Comparison of ENCODE assay signal across 8 cellular contexts in the genomic region with DNA sequence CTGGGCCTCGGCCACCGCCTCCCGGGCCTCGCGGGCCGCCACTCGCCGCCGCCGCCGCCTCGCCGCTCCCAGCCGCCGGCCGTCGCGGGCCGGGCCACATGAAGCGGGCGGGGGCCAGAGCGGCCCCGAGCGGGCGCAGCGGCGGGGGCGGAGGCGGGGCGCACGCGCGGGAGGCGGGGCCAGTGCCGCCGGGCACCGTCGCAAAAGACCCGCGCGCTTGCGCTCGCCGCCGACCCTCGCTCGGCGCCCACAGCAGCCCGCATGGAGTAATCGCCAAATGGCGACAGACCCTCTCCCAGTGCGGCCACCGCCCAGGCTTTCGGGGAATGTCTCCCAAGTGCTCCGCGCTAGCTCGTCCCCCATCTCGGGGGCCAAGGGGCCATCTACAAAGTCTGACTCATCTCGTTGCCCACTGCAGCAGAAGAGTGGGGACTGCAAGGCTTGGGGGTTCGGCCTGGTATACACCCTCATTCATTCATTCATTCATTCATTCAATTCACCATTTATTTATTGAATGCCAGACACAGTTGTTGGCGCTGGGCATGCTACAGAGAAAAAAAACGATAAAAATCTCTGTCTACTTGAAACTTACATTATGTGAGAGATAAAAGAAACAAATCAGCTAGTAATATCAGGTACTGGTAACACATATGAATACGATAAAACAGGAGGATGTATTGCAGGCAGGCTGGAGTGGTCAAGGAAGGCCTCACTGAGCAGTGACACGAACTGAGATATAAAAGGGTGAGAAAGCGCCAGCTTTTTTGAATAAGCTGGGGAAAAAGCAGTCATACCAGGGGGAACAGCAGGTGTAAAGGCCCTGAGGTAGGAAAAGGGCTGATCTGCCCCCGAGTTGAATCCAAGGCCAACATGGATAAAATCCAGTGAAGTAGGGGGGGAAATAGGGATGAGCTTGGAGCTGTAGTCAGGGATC. TPM values are rescaled to one million over a fixed set of nuclear protein-coding genes. Genes with fewer than 3 reads are reported as not detected.
DNase-seq lines count a peak whose midpoint lies in the region; ATAC-seq and TF ChIP-seq lines count a peak whose summit lies in the region.

A gene with protein sequence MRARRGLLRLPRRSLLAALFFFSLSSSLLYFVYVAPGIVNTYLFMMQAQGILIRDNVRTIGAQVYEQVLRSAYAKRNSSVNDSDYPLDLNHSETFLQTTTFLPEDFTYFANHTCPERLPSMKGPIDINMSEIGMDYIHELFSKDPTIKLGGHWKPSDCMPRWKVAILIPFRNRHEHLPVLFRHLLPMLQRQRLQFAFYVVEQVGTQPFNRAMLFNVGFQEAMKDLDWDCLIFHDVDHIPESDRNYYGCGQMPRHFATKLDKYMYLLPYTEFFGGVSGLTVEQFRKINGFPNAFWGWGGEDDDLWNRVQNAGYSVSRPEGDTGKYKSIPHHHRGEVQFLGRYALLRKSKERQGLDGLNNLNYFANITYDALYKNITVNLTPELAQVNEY (minus strand): TSS at position 100 of the 934 bp plus-strand sequence. CDS start 188 bp downstream, outside the sequence.

- H3K27me3 Mint-ChIP-seq in naive thymus-derived CD8-positive, alpha-beta T cell, result no peaks in the 10 kb centered on the region
- no peaks in the 10 kb centered on the region for H3K27me3 Mint-ChIP-seq in stimulated activated naive CD8-positive, alpha-beta T cell treated with anti-CD3 and anti-CD28 coated beads, Interleukin-15, Interleukin-2, amounts not matched to agents 100 ng/mL and 50 ng/mL, for 24 hours

- no peak for TF ChIP-seq CTCF in RWPE1 (conservative IDR thresholded peaks at IDR 0.05; ENCODE audit: low read depth)
- TF ChIP-seq CTCF in fibroblast of pulmonary artery (IDR thresholded peaks at IDR 0.05; ENCODE audit: low read length, missing control alignments), result no peak

- H3K4me3 ChIP-seq in fibroblast of pulmonary artery (replicated peaks; ENCODE audit: low read depth, low read length), result peak within 1 kb of the TSS; percentile 92

- no peak for TF ChIP-seq RAD21 in Ishikawa (IDR thresholded peaks at IDR 0.05; ENCODE audit: low read depth)

- H3K27ac ChIP-seq in RWPE1, result peak within 1 kb of the TSS; percentile 87

- no peaks in the 10 kb centered on the region for H3K9me3 Mint-ChIP-seq in naive thymus-derived CD8-positive, alpha-beta T cell
- no peaks in the 10 kb centered on the region for H3K9me3 Mint-ChIP-seq in stimulated activated naive CD8-positive, alpha-beta T cell treated with anti-CD3 and anti-CD28 coated beads, Interleukin-15, Interleukin-2, amounts not matched to agents 100 ng/mL and 50 ng/mL, for 24 hours

- peak within 1 kb of the TSS; percentile 84 to 95 (median 92) for H3K4me3 Mint-ChIP-seq in naive thymus-derived CD8-positive, alpha-beta T cell
- H3K4me3 Mint-ChIP-seq in stimulated activated naive CD8-positive, alpha-beta T cell treated with anti-CD3 and anti-CD28 coated beads, Interleukin-15, Interleukin-2, amounts not matched to agents 100 ng/mL and 50 ng/mL, for 24 hours, result peak within 1 kb of the TSS; percentile 88

- H3K27ac Mint-ChIP-seq in naive thymus-derived CD8-positive, alpha-beta T cell, result peak within 1 kb of the TSS; percentile 80 to 93 (median 89)
- H3K27ac Mint-ChIP-seq in stimulated activated naive CD8-positive, alpha-beta T cell treated with anti-CD3 and anti-CD28 coated beads, Interleukin-15, Interleukin-2, amounts not matched to agents 100 ng/mL and 50 ng/mL, for 24 hours, result peak within 1 kb of the TSS; percentile 92

- TF ChIP-seq EP300 in Ishikawa (IDR thresholded peaks at IDR 0.05; ENCODE audit: borderline replicate concordance), result no peak

- CTCF ChIA-PET in RWPE1 (lab: Yijun Ruan, JAX), result interaction anchor here (0.6 to 1.5 kb wide), 8 partner anchors 10 to 231 kb away, joined by 3 to 6 read pairs (median 3); no protein-coding TSS in a partner anchor

- peak; percentile 75 for ATAC-seq in GM21390 (IDR thresholded peaks at IDR 0.05; ENCODE audit: unreplicated experiment)
- ATAC-seq in naive thymus-derived CD8-positive, alpha-beta T cell, result peak; percentile 83 to 87

- peaks cover 25 to 51% (median 39%) of the 10 kb centered on the region in 4 donors for H3K4me1 Mint-ChIP-seq in naive thymus-derived CD8-positive, alpha-beta T cell
- peaks cover 55% of the 10 kb centered on the region for H3K4me1 Mint-ChIP-seq in stimulated activated naive CD8-positive, alpha-beta T cell treated with anti-CD3 and anti-CD28 coated beads, Interleukin-15, Interleukin-2, amounts not matched to agents 100 ng/mL and 50 ng/mL, for 24 hours (ENCODE audit: low read depth)

- H3K36me3 Mint-ChIP-seq in naive thymus-derived CD8-positive, alpha-beta T cell, result no peaks in the 10 kb centered on the region
- peaks cover 11% of the 10 kb centered on the region for H3K36me3 Mint-ChIP-seq in stimulated activated naive CD8-positive, alpha-beta T cell treated with anti-CD3 and anti-CD28 coated beads, Interleukin-15, Interleukin-2, amounts not matched to agents 100 ng/mL and 50 ng/mL, for 24 hours (ENCODE audit: low read depth)

- DNase-seq in D341Med (ENCODE audit: low spot score), result peak; percentile 97
- peak; percentile 87 for DNase-seq in RWPE1 (ENCODE audit: low spot score)
- DNase-seq in activated effector memory CD4-positive, alpha-beta T cell treated with Interleukin-2 at 50 U/mL for 16 hours, result peak; percentile 57
- peak; percentile 84 for DNase-seq in fibroblast of pulmonary artery (ENCODE audit: low read depth)
- peak; percentile 26 to 67 (median 62) for DNase-seq in naive thymus-derived CD8-positive, alpha-beta T cell

- POLR2A ChIA-PET in RWPE1 (lab: Yijun Ruan, JAX; ENCODE audit: low non-redundant PET), result no interaction called here
- POLR2A ChIA-PET in naive thymus-derived CD8-positive, alpha-beta T cell (lab: Charles Lee), result interaction anchor here (0.5 to 2.8 kb wide), 5 partner anchors 54 to 223 kb away, joined by 3 to 8 read pairs (median 3); a partner anchor contains a TSS

TF ChIP-seq in Ishikawa, 13 proteins besides CTCF, POLR2A, EP300 and RAD21:
- TF ChIP-seq, protein P1, sequence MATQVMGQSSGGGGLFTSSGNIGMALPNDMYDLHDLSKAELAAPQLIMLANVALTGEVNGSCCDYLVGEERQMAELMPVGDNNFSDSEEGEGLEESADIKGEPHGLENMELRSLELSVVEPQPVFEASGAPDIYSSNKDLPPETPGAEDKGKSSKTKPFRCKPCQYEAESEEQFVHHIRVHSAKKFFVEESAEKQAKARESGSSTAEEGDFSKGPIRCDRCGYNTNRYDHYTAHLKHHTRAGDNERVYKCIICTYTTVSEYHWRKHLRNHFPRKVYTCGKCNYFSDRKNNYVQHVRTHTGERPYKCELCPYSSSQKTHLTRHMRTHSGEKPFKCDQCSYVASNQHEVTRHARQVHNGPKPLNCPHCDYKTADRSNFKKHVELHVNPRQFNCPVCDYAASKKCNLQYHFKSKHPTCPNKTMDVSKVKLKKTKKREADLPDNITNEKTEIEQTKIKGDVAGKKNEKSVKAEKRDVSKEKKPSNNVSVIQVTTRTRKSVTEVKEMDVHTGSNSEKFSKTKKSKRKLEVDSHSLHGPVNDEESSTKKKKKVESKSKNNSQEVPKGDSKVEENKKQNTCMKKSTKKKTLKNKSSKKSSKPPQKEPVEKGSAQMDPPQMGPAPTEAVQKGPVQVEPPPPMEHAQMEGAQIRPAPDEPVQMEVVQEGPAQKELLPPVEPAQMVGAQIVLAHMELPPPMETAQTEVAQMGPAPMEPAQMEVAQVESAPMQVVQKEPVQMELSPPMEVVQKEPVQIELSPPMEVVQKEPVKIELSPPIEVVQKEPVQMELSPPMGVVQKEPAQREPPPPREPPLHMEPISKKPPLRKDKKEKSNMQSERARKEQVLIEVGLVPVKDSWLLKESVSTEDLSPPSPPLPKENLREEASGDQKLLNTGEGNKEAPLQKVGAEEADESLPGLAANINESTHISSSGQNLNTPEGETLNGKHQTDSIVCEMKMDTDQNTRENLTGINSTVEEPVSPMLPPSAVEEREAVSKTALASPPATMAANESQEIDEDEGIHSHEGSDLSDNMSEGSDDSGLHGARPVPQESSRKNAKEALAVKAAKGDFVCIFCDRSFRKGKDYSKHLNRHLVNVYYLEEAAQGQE (IDR thresholded peaks at IDR 0.05; ENCODE audit: low read depth), result no peak
- TF ChIP-seq YY1 (IDR thresholded peaks at IDR 0.05; ENCODE audit: low read depth) (peak; percentile 62; the same call in 1 of the 2 replicates), ZBTB7A (IDR thresholded peaks at IDR 0.05; ENCODE audit: low read depth) (peak; percentile 85), TCF12 (IDR thresholded peaks at IDR 0.05; ENCODE audit: low read depth) (no peak), TAF1 (IDR thresholded peaks at IDR 0.05; ENCODE audit: low read depth) (no peak), EGR1 (IDR thresholded peaks at IDR 0.05) (no peak; the same call in 1 of the 2 replicates), FOXM1 (IDR thresholded peaks at IDR 0.05; ENCODE audit: borderline replicate concordance, low read depth) (no peak), CREB1 (IDR thresholded peaks at IDR 0.05; ENCODE audit: low read depth) (no peak), CEBPB (IDR thresholded peaks at IDR 0.05) (no peak)
- TF ChIP-seq, protein P2, sequence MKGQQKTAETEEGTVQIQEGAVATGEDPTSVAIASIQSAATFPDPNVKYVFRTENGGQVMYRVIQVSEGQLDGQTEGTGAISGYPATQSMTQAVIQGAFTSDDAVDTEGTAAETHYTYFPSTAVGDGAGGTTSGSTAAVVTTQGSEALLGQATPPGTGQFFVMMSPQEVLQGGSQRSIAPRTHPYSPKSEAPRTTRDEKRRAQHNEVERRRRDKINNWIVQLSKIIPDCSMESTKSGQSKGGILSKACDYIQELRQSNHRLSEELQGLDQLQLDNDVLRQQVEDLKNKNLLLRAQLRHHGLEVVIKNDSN (IDR thresholded peaks at IDR 0.05), result no peak
- TF ChIP-seq, protein P3, sequence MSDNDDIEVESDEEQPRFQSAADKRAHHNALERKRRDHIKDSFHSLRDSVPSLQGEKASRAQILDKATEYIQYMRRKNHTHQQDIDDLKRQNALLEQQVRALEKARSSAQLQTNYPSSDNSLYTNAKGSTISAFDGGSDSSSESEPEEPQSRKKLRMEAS (IDR thresholded peaks at IDR 0.05), result peak; percentile 67

RNA-seq across cellular contexts. Expression of the gene that starts here (rescaled TPM):
- total RNA-seq in naive thymus-derived CD8-positive, alpha-beta T cell, result 1 to 10 TPM; 6.0 to 6.8 TPM
- 1 to 10 TPM in 1 of 3 donors, under 1 TPM in 2; 0.34 to 1.4 (median 0.73) TPM for polyA plus RNA-seq in naive thymus-derived CD8-positive, alpha-beta T cell

Comparison
In these comparisons a context has a peak if more than half of its experiments do, and no peak if none do; other contexts are left out.
1. Peak in every context shown above with its lines: DNase-seq, ATAC-seq, H3K4me3 ChIP-seq and H3K27ac ChIP-seq.